ENCODE assay signal across 12 cellular contexts in the genomic region with DNA sequence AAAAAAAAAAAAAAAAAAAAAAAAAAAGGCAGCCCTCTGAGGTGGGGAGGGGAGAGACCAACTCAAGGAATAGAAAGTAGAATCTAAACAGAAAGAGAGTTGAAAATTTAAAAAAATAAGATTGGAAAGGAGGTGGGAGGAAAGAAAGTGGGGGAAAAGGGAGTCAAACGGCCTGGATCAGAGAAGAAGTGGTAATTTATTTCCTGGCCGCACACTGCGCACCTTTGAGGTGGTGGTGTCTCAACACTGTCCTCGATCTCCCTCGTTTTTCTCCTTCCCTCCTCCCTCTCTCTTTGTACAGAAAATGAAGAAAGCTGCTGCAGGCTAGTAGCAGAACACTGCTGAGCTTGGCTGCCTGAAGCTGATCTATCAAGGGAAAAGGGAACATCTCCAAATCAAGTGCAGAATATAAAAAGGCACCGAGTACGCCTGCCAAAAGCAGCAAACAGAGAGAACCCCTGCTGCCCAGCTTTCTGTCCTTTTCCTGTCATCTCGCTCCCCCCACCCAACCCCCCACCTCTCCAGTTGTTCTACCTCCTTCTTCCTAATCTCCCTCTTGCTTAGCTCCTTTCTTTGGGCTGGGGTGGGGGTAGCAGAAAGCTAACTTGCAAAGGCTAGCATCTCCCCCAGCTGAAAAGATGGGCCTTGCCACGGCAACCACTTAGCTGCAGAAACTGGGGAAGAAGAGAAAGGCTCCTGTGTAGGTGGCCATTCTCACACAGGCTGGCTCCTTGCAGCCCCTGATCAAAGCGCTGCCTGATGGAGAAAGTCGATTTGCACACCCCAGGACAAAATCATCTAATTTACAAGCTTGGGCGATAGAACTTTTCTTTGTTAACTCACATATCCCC. TPM values are rescaled to one million over a fixed set of nuclear protein-coding genes. Genes with fewer than 3 reads are reported as not detected.
DNase-seq lines count a peak whose midpoint lies in the region; ATAC-seq and TF ChIP-seq lines count a peak whose summit lies in the region.
"Had no signal": no experiment of that assay in that cellular context is flagged by ENCODE, and none has a peak within 500 bp of the region (broad histone marks: within the 10 kb centered on the region; RNA-seq: fewer than 3 reads in every experiment).

No MANE protein-coding gene starts in this region.

- H3K27me3 Mint-ChIP-seq in activated CD4-positive, alpha-beta T cell treated with anti-CD3 and anti-CD28 coated beads for 36 hours = no peaks in the 10 kb centered on the region
- H3K27me3 Mint-ChIP-seq in brain = no peaks in the 10 kb centered on the region
- H3K27me3 Mint-ChIP-seq: stimulated activated naive B cell treated with anti-CD40 and anti-IgM and Interleukin-4, amounts not matched to agents 10 μg/mL and 1 μg/mL and 100 μg/mL, for 72 hours had no signal

- no peaks in the 10 kb centered on the region for H3K9me2 ChIP-seq in neural cell (ENCODE audit: insufficient read depth, low read length)

- H3K9ac ChIP-seq in neural cell (ENCODE audit: low read length) = peak overlapping the region; percentile 11

- H3K36me3 ChIP-seq in H7 (replicated peaks; ENCODE audit: control insufficient read depth, insufficient read depth, low read length) (peaks cover 34% of the 10 kb centered on the region), neural cell (ENCODE audit: insufficient read depth, low read length) (peaks cover 8% of the 10 kb centered on the region)

- CTCF ChIA-PET in activated CD4-positive, alpha-beta T cell treated with anti-CD3 and anti-CD28 coated beads for 36 hours (lab: Charles Lee) = interaction anchor here (1.0 to 2.1 kb wide), 6 partner anchors 8 to 18 kb away, joined by 4 to 6 read pairs (median 5); no protein-coding TSS in a partner anchor

- peak; percentile 33 for ATAC-seq in activated CD4-positive, alpha-beta T cell treated with anti-CD3 and anti-CD28 coated beads for 36 hours
- no peak for ATAC-seq in HG03571 (IDR thresholded peaks at IDR 0.05; ENCODE audit: unreplicated experiment)
- ATAC-seq in HG03520 (IDR thresholded peaks at IDR 0.05; ENCODE audit: unreplicated experiment) = no peak
- ATAC-seq: stimulated activated naive B cell treated with anti-CD40 and anti-IgM and Interleukin-4, amounts not matched to agents 10 μg/mL and 1 μg/mL and 100 μg/mL, for 72 hours had no signal

- H3K4me2 ChIP-seq in neural cell (ENCODE audit: low read length) = no peak overlapping the region

- H3K4me1 Mint-ChIP-seq in activated CD4-positive, alpha-beta T cell treated with anti-CD3 and anti-CD28 coated beads for 36 hours = peaks cover 34% of the 10 kb centered on the region
- peaks cover 63% of the 10 kb centered on the region for H3K4me1 Mint-ChIP-seq in brain
- H3K4me1 Mint-ChIP-seq: stimulated activated naive B cell treated with anti-CD40 and anti-IgM and Interleukin-4, amounts not matched to agents 10 μg/mL and 1 μg/mL and 100 μg/mL, for 72 hours had no signal

- peak overlapping the region; percentile 77 for H3K27ac Mint-ChIP-seq in activated CD4-positive, alpha-beta T cell treated with anti-CD3 and anti-CD28 coated beads for 36 hours
- peak overlapping the region; percentile 83 to 96 (median 93) for H3K27ac Mint-ChIP-seq in brain
- H3K27ac Mint-ChIP-seq: stimulated activated naive B cell treated with anti-CD40 and anti-IgM and Interleukin-4, amounts not matched to agents 10 μg/mL and 1 μg/mL and 100 μg/mL, for 72 hours had no signal

- no peak for DNase-seq in activated CD4-positive, alpha-beta T cell treated with anti-CD3 and anti-CD28 coated beads for 36 hours
- no peak for DNase-seq in activated CD4-positive, alpha-beta T cell treated with anti-CD3 and anti-CD28 coated beads for 4 hours
- peak; percentile 64 for DNase-seq in H7
- DNase-seq in middle frontal gyrus (ENCODE audit: extremely low spot score, low spot score) = no peak
- DNase-seq: dermis blood vessel endothelial cell; SIG-M5; stimulated activated naive B cell treated with anti-CD40 and anti-IgM and Interleukin-4, amounts not matched to agents 10 μg/mL and 1 μg/mL and 100 μg/mL, for 72 hours had no signal

- H3K4me3 ChIP-seq in H7 (ENCODE audit: insufficient read depth, low read depth, low read length) (no peak overlapping the region), neural cell (ENCODE audit: low read length) (no peak overlapping the region)
- H3K4me3 ChIP-seq: ascending aorta had no signal

- H3K9me3 Mint-ChIP-seq in activated CD4-positive, alpha-beta T cell treated with anti-CD3 and anti-CD28 coated beads for 36 hours (ENCODE audit: low read depth) = no peaks in the 10 kb centered on the region
- no peaks in the 10 kb centered on the region for H3K9me3 Mint-ChIP-seq in brain
- H3K9me3 Mint-ChIP-seq: stimulated activated naive B cell treated with anti-CD40 and anti-IgM and Interleukin-4, amounts not matched to agents 10 μg/mL and 1 μg/mL and 100 μg/mL, for 72 hours had no signal

- H3F3A ChIP-seq in neural cell (ENCODE audit: insufficient read depth, low read length, poor library complexity, severe bottlenecking) = no peaks in the 10 kb centered on the region

- no peaks in the 10 kb centered on the region for H3K9me3 ChIP-seq in neural cell (ENCODE audit: low read length)
- H3K9me3 ChIP-seq: ascending aorta had no signal

- no peak overlapping the region for H3K27ac ChIP-seq in neural cell (ENCODE audit: low read length)
- H3K27ac ChIP-seq: ascending aorta had no signal

- POLR2A ChIA-PET in activated CD4-positive, alpha-beta T cell treated with anti-CD3 and anti-CD28 coated beads for 36 hours (lab: Charles Lee) = interaction anchor here (0.6 kb wide), 2 partner anchors 8 to 56 kb away, joined by 3 read pairs; no protein-coding TSS in a partner anchor

- no peak for TF ChIP-seq RAD21 in neural cell (conservative IDR thresholded peaks at IDR 0.05)

- intact Hi-C loops in activated CD4-positive, alpha-beta T cell treated with anti-CD3 and anti-CD28 coated beads for 36 hours (cut with DNase I, micrococcal nuclease) = no loop called here

- no peak for TF ChIP-seq EP300 in neural cell (conservative IDR thresholded peaks at IDR 0.05; ENCODE audit: poor library complexity, severe bottlenecking)

- no peak overlapping the region for H2AFZ ChIP-seq in neural cell (ENCODE audit: low read depth, low read length)

- no peak for TF ChIP-seq CTCF in brain (conservative IDR thresholded peaks at IDR 0.05)
- TF ChIP-seq CTCF in neural cell (IDR thresholded peaks at IDR 0.05; ENCODE audit: poor library complexity, severe bottlenecking) = no peak

- H3K4me3 Mint-ChIP-seq in activated CD4-positive, alpha-beta T cell treated with anti-CD3 and anti-CD28 coated beads for 36 hours = peak overlapping the region; percentile 63
- peak overlapping the region; percentile 8 to 66 (median 59) for H3K4me3 Mint-ChIP-seq in brain
- H3K4me3 Mint-ChIP-seq: stimulated activated naive B cell treated with anti-CD40 and anti-IgM and Interleukin-4, amounts not matched to agents 10 μg/mL and 1 μg/mL and 100 μg/mL, for 72 hours had no signal

- H4K20me1 ChIP-seq in neural cell (ENCODE audit: insufficient read depth) = peaks cover 3% of the 10 kb centered on the region

- H3K79me2 ChIP-seq in neural cell (replicated peaks; ENCODE audit: insufficient read depth, low read length) = peaks cover 14% of the 10 kb centered on the region

- H3K36me3 Mint-ChIP-seq in activated CD4-positive, alpha-beta T cell treated with anti-CD3 and anti-CD28 coated beads for 36 hours (ENCODE audit: low read depth) = peaks cover 43% of the 10 kb centered on the region
- H3K36me3 Mint-ChIP-seq in brain = peaks cover 93% of the 10 kb centered on the region

- H3K27me3 ChIP-seq in H7 (ENCODE audit: control insufficient read depth, insufficient read depth, low read length) (no peaks in the 10 kb centered on the region), neural cell (ENCODE audit: insufficient read depth, low read depth, low read length) (no peaks in the 10 kb centered on the region)
- H3K27me3 ChIP-seq: ascending aorta had no signal

TF ChIP-seq in neural cell, 6 proteins besides CTCF, POLR2A, EP300 and RAD21:
- no peak for TF ChIP-seq TAF1 (IDR thresholded peaks at IDR 0.05; ENCODE audit: low read depth)
- TF ChIP-seq MXI1 (conservative IDR thresholded peaks at IDR 0.05; ENCODE audit: poor library complexity, severe bottlenecking) = no peak
- no peak for TF ChIP-seq EZH2 (IDR thresholded peaks at IDR 0.05; ENCODE audit: borderline replicate concordance, insufficient read depth, low read length, poor library complexity, severe bottlenecking)
- TF ChIP-seq, protein P1, sequence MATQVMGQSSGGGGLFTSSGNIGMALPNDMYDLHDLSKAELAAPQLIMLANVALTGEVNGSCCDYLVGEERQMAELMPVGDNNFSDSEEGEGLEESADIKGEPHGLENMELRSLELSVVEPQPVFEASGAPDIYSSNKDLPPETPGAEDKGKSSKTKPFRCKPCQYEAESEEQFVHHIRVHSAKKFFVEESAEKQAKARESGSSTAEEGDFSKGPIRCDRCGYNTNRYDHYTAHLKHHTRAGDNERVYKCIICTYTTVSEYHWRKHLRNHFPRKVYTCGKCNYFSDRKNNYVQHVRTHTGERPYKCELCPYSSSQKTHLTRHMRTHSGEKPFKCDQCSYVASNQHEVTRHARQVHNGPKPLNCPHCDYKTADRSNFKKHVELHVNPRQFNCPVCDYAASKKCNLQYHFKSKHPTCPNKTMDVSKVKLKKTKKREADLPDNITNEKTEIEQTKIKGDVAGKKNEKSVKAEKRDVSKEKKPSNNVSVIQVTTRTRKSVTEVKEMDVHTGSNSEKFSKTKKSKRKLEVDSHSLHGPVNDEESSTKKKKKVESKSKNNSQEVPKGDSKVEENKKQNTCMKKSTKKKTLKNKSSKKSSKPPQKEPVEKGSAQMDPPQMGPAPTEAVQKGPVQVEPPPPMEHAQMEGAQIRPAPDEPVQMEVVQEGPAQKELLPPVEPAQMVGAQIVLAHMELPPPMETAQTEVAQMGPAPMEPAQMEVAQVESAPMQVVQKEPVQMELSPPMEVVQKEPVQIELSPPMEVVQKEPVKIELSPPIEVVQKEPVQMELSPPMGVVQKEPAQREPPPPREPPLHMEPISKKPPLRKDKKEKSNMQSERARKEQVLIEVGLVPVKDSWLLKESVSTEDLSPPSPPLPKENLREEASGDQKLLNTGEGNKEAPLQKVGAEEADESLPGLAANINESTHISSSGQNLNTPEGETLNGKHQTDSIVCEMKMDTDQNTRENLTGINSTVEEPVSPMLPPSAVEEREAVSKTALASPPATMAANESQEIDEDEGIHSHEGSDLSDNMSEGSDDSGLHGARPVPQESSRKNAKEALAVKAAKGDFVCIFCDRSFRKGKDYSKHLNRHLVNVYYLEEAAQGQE (IDR thresholded peaks at IDR 0.05; ENCODE audit: borderline replicate concordance) = no peak
- no peak for TF ChIP-seq SMC3 (conservative IDR thresholded peaks at IDR 0.05; ENCODE audit: poor library complexity)
TF ChIP-seq in neural cell: peak in this region for 0.

RNA-seq across cellular contexts. Expression of a gene that starts 22.5 kb away (rescaled TPM):
- 1 to 10 TPM; 2.6 to 3.0 TPM for total RNA-seq in activated CD4-positive, alpha-beta T cell treated with anti-CD3 and anti-CD28 coated beads for 36 hours
- 34.8 and 36.1 TPM in 2 replicates for total RNA-seq in H7 (2014; rRNA removed; shearing (Covaris generic))
- polyA plus RNA-seq in brain (ENCODE audit: insufficient read depth, low read depth, low replicate concordance) (5.6 TPM), neural cell (26.7 and 33.1 TPM in 2 replicates)
- 51.4 and 54.0 TPM in 2 replicates for polyA minus RNA-seq in neural cell
